ENCODE assay signal across 11 cellular contexts in genomic region chr1:228163776-228164534, GRCh38. TPM values are rescaled to one million over a fixed set of nuclear protein-coding genes. Genes with fewer than 3 reads are reported as not detected.
DNase-seq lines count a peak whose midpoint lies in the region; ATAC-seq, FAIRE-seq and TF ChIP-seq lines count a peak whose summit lies in the region.
"Had no signal": no experiment of that assay in that cellular context is flagged by ENCODE, and none has a peak within 500 bp of the region (broad histone marks: within the 10 kb centered on the region; RNA-seq: fewer than 3 reads in every experiment).

No MANE protein-coding gene starts in this region.

- H3K4me2 ChIP-seq in H1 (ENCODE audit: insufficient read depth in 1 of 2, low read depth in 2 of 2, low read length in 2 of 2) = no peak overlapping the region

- H2BK15ac ChIP-seq in H1 (ENCODE audit: low read length) = no peak overlapping the region

- H3K23me2 ChIP-seq in H1 (ENCODE audit: low read depth, low read length) = peaks cover 6% of the 10 kb centered on the region; the same call in 1 of the 2 replicates

- H3K27ac Mint-ChIP-seq in stimulated activated naive CD8-positive, alpha-beta T cell treated with anti-CD3 and anti-CD28 coated beads, Interleukin-15, Interleukin-2, amounts not matched to agents 100 ng/mL and 50 ng/mL, for 24 hours = peak overlapping the region; percentile 95
- H3K27ac Mint-ChIP-seq in natural killer cell treated with Interleukin-12 subunit alpha and Interleukin-12 subunit beta and Interleukin-15 and Interleukin-18, amount 100 ng/mL, for 72 hours = peak overlapping the region; percentile 60 to 87

- no peak for TF ChIP-seq RAD21 in H1 (IDR thresholded peaks at IDR 0.05 in 1 of 2, conservative IDR thresholded peaks at IDR 0.05 in 1 of 2; ENCODE audit: low read depth in 2 of 2, low read length in 2 of 2)

- no peaks in the 10 kb centered on the region for H3K27me3 Mint-ChIP-seq in stimulated activated naive CD8-positive, alpha-beta T cell treated with anti-CD3 and anti-CD28 coated beads, Interleukin-15, Interleukin-2, amounts not matched to agents 100 ng/mL and 50 ng/mL, for 24 hours
- no peaks in the 10 kb centered on the region for H3K27me3 Mint-ChIP-seq in natural killer cell treated with Interleukin-12 subunit alpha and Interleukin-12 subunit beta and Interleukin-15 and Interleukin-18, amount 100 ng/mL, for 72 hours

- peaks cover 0 to 12% (median 8%) of the 10 kb centered on the region in 4 experiments; a peak in 6 of 7 replicates for H3K4me1 ChIP-seq in H1 (replicated peaks in 1 of 4; ENCODE audit: control insufficient read depth in 3 of 4, insufficient read depth in 4 of 4, low read length in 3 of 4)

- no peak overlapping the region for H3K4ac ChIP-seq in H1 (replicated peaks; ENCODE audit: insufficient read length, low read depth, low read length)

- H3K4me3 ChIP-seq in H1 (ENCODE audit: extremely low read depth in 1 of 4, insufficient read depth in 2 of 4, low read depth in 3 of 4, low read length in 4 of 4) = no peak overlapping the region

- H3K36me3 ChIP-seq in H1 (ENCODE audit: control insufficient read depth in 2 of 4, insufficient read depth in 4 of 4, low read length in 3 of 4) = no peaks in the 10 kb centered on the region

- H4K5ac ChIP-seq in H1 (ENCODE audit: insufficient read length, low read depth, low read length) = no peak overlapping the region

- peaks cover 0 to 2% of the 10 kb centered on the region in 2 experiments for H4K20me1 ChIP-seq in H1 (replicated peaks in 1 of 2; ENCODE audit: control insufficient read depth in 1 of 2, insufficient read depth in 2 of 2, low read length in 2 of 2)

- POLR2A ChIA-PET in H1 (lab: Charles Lee; ENCODE audit: partially characterized antibody) = interaction anchor here (0.7 to 6.5 kb wide), 10 partner anchors 10 to 242 kb away, joined by 3 to 44 read pairs (median 5); partner anchors contain the start of genes ARF1 and GUK1

- TF ChIP-seq CTCF in H1 (IDR thresholded peaks at IDR 0.05; ENCODE audit: control extremely low read depth in 1 of 3, insufficient read depth in 1 of 3, low read depth in 1 of 3, low read length in 3 of 3) = no peak

- peaks cover 35% of the 10 kb centered on the region for H3K4me1 Mint-ChIP-seq in stimulated activated naive CD8-positive, alpha-beta T cell treated with anti-CD3 and anti-CD28 coated beads, Interleukin-15, Interleukin-2, amounts not matched to agents 100 ng/mL and 50 ng/mL, for 24 hours (ENCODE audit: low read depth)
- H3K4me1 Mint-ChIP-seq in natural killer cell treated with Interleukin-12 subunit alpha and Interleukin-12 subunit beta and Interleukin-15 and Interleukin-18, amount 100 ng/mL, for 72 hours (ENCODE audit: low read depth in 2 of 2) = peaks cover 20 to 30% of the 10 kb centered on the region in 2 donors

- H3K23ac ChIP-seq in H1 (ENCODE audit: insufficient read length) = no peak overlapping the region

- no peak overlapping the region for H2BK120ac ChIP-seq in H1 (replicated peaks; ENCODE audit: low read depth, low read length)

- H3K56ac ChIP-seq in H1 (replicated peaks; ENCODE audit: insufficient read length, low read depth, low read length) = no peak overlapping the region

- H3K9me3 Mint-ChIP-seq in stimulated activated naive CD8-positive, alpha-beta T cell treated with anti-CD3 and anti-CD28 coated beads, Interleukin-15, Interleukin-2, amounts not matched to agents 100 ng/mL and 50 ng/mL, for 24 hours = no peaks in the 10 kb centered on the region
- no peaks in the 10 kb centered on the region for H3K9me3 Mint-ChIP-seq in natural killer cell treated with Interleukin-12 subunit alpha and Interleukin-12 subunit beta and Interleukin-15 and Interleukin-18, amount 100 ng/mL, for 72 hours

- FAIRE-seq in H1 (lab: Jason Lieb, UNC) = no peak
- FAIRE-seq: islet of Langerhans had no signal

- H3K9me3 ChIP-seq in H1 (ENCODE audit: insufficient read depth in 2 of 2, low read depth in 1 of 2, low read length in 1 of 2) = no peaks in the 10 kb centered on the region

- no peak overlapping the region for H3K9ac ChIP-seq in H1 (replicated peaks in 1 of 4; ENCODE audit: extremely low read depth in 1 of 4, low read depth in 3 of 4, low read length in 3 of 4)

- DNase-seq in stimulated activated naive CD8-positive, alpha-beta T cell treated with anti-CD3 and anti-CD28 coated beads, Interleukin-15, Interleukin-2, amounts not matched to agents 100 U/mL and 50 U/mL, for 24 hours = no peak
- DNase-seq in H1 (ENCODE audit: low read depth in 1 of 2, low spot score in 2 of 2) (no peak), AG20443 (ENCODE audit: low spot score) (no peak), NCI-H510A treated with DMSO at 0.1 percent for 48 hours (lab: John Stamatoyannopoulos, UW) (no peak)
- DNase-seq in natural killer cell treated with Interleukin-12 subunit alpha and Interleukin-12 subunit beta and Interleukin-15 and Interleukin-18, amount 100 ng/mL, for 72 hours (ENCODE audit: low spot score) = no peak
- DNase-seq: activated CD8-positive, alpha-beta memory T cell treated with anti-CD3 and anti-CD28 coated beads, Interleukin-2, amount 50 U/mL, for 48 hours; NCI-H1105 had no signal

- no peak overlapping the region for H3K14ac ChIP-seq in H1 (ENCODE audit: insufficient read length)

- no peak overlapping the region; the same call in 1 of the 2 replicates for H2BK12ac ChIP-seq in H1 (ENCODE audit: low read depth, low read length)

- 0 out of 2 replicates have a peak overlapping the region, but pooled peaks have one; percentile 16 for H2BK5ac ChIP-seq in H1 (ENCODE audit: low read depth, low read length)

- H2BK20ac ChIP-seq in H1 (ENCODE audit: low read length) = no peak overlapping the region

- H4K91ac ChIP-seq in H1 (replicated peaks; ENCODE audit: insufficient read length, low read length) = no peak overlapping the region

- H2AFZ ChIP-seq in H1 (ENCODE audit: low read length) = no peak overlapping the region

- WGBS in H1 (ENCODE audit: extremely low coverage in 1 of 2, insufficient coverage in 1 of 2, insufficient read length in 1 of 2, insufficient replicate concordance in 2 of 2, low coverage in 1 of 2, low lambda C conversion rate in 2 of 2, missing lambda C conversion rate in 1 of 2), 2 experiments = 94% methylated on average over 11 of the region's 11 CpGs; no CpG with 5 or more reads in 1 of the 2 experiments

- no peak for TF ChIP-seq POLR2A in H1 (IDR thresholded peaks at IDR 0.05; ENCODE audit: control extremely low read depth in 1 of 2, low read depth in 2 of 2, low read length in 2 of 2)

- H3K27me3 ChIP-seq in H1 (replicated peaks in 1 of 4; ENCODE audit: control insufficient read depth in 3 of 4, extremely low read depth in 1 of 4, insufficient read depth in 3 of 4, low read length in 3 of 4) = peaks cover 0 to 3% (median 0%) of the 10 kb centered on the region in 4 experiments; a peak in 4 of 7 replicates

- TF ChIP-seq EP300 in H1 (IDR thresholded peaks at IDR 0.05; ENCODE audit: borderline replicate concordance in 1 of 2, low read depth in 2 of 2, low read length in 2 of 2) = no peak

- H3K27ac ChIP-seq in H1 (ENCODE audit: low read depth, low read length) = no peak overlapping the region

- H3K79me2 ChIP-seq in H1 (ENCODE audit: control insufficient read depth in 1 of 2, insufficient read depth in 2 of 2, low read length in 2 of 2) = peaks cover 0 to 19% of the 10 kb centered on the region in 2 experiments; a peak in 2 of 4 replicates

- peak overlapping the region; percentile 86 for H3K4me3 Mint-ChIP-seq in stimulated activated naive CD8-positive, alpha-beta T cell treated with anti-CD3 and anti-CD28 coated beads, Interleukin-15, Interleukin-2, amounts not matched to agents 100 ng/mL and 50 ng/mL, for 24 hours
- peak overlapping the region; percentile 89 for H3K4me3 Mint-ChIP-seq in natural killer cell treated with Interleukin-12 subunit alpha and Interleukin-12 subunit beta and Interleukin-15 and Interleukin-18, amount 100 ng/mL, for 72 hours

- no peak for ATAC-seq in stimulated activated naive CD8-positive, alpha-beta T cell treated with anti-CD3 and anti-CD28 coated beads, Interleukin-15, Interleukin-2, amounts not matched to agents 100 U/mL and 50 U/mL, for 24 hours
- no peak for ATAC-seq in natural killer cell treated with Interleukin-12 subunit alpha and Interleukin-12 subunit beta and Interleukin-15 and Interleukin-18, amount 100 ng/mL, for 72 hours
- ATAC-seq in GM18873 (IDR thresholded peaks at IDR 0.05; ENCODE audit: low FRiP score, unreplicated experiment) = no peak
- ATAC-seq in HG02840 (IDR thresholded peaks at IDR 0.05; ENCODE audit: low FRiP score, unreplicated experiment) = no peak

- no peaks in the 10 kb centered on the region for H3K36me3 Mint-ChIP-seq in stimulated activated naive CD8-positive, alpha-beta T cell treated with anti-CD3 and anti-CD28 coated beads, Interleukin-15, Interleukin-2, amounts not matched to agents 100 ng/mL and 50 ng/mL, for 24 hours (ENCODE audit: low read depth)
- no peaks in the 10 kb centered on the region for H3K36me3 Mint-ChIP-seq in natural killer cell treated with Interleukin-12 subunit alpha and Interleukin-12 subunit beta and Interleukin-15 and Interleukin-18, amount 100 ng/mL, for 72 hours

- peaks cover 2% of the 10 kb centered on the region; the same call in 1 of the 2 replicates for H3K79me1 ChIP-seq in H1 (ENCODE audit: low read depth, low read length)

- no peak overlapping the region; the same call in 1 of the 2 replicates for H4K8ac ChIP-seq in H1 (ENCODE audit: extremely low read depth, insufficient read depth, low read length)

- CTCF ChIA-PET in H1 (lab: Charles Lee; ENCODE audit: partially characterized antibody) = interaction anchor here (0.9 to 6.2 kb wide), 7 partner anchors 16 to 50 kb away, joined by 3 to 40 read pairs (median 5); partner anchors contain the start of gene GUK1

- H2AK5ac ChIP-seq in H1 (ENCODE audit: low read depth, low read length) = no peak overlapping the region

- H3K18ac ChIP-seq in H1 (ENCODE audit: extremely low read depth, low read length) = no peak overlapping the region

RNA-seq across cellular contexts. Expression of gene IBA57, which starts 1.6 kb away (rescaled TPM):
- 5.9 and 7.8 TPM in 2 replicates for total RNA-seq in H1 (2021; fragmentation: NEBNext Ultra II Directional; extraction: Animal tissue kit (Norgen Biotek cat#: 25700))
- polyA plus RNA-seq in H1 (2011; rRNA removed) = 2.6 and 5.3 TPM in 2 replicates
- polyA plus RNA-seq in H1 (2011; cell fraction: cytosol; rRNA removed) = 4.6 TPM
- 7.1 TPM for polyA plus RNA-seq in H1 (2011; cell fraction: nucleus; rRNA removed)
- polyA plus RNA-seq in H1 (2012, experiment 1 of 2) = 2.9 to 3.9 TPM (median 3.6 TPM) in 4 replicates
- polyA plus RNA-seq in H1 (2012, experiment 2 of 2) = 1.6 TPM
- 2.3 TPM for polyA plus RNA-seq in H1 (2013, experiment 1 of 2)
- 2.3 TPM for polyA plus RNA-seq in H1 (2013, experiment 2 of 2)
- polyA minus RNA-seq in H1 (2011; rRNA and poly(A)+ RNA removed) = 3.2 and 3.3 TPM in 2 replicates
- polyA minus RNA-seq in H1 (2011; cell fraction: cytosol; rRNA and poly(A)+ RNA removed) = 2.8 TPM
- polyA minus RNA-seq in H1 (2011; cell fraction: nucleus; rRNA and poly(A)+ RNA removed) = 8.4 TPM
- total RNA-seq in natural killer cell treated with Interleukin-12 subunit alpha and Interleukin-12 subunit beta and Interleukin-15 and Interleukin-18, amount 100 ng/mL, for 72 hours = 1 to 10 TPM; 6.8 to 7.9 TPM

RNA-seq across cellular contexts. Expression of gene GJC2, which starts 14.2 kb away (rescaled TPM):
- total RNA-seq in H1 (2021; fragmentation: NEBNext Ultra II Directional; extraction: Animal tissue kit (Norgen Biotek cat#: 25700)) = 0.54 and 0.55 TPM in 2 replicates
- 0.17 and 0.28 TPM in 2 replicates for polyA plus RNA-seq in H1 (2011; rRNA removed)
- 0.27 TPM for polyA plus RNA-seq in H1 (2011; cell fraction: cytosol; rRNA removed)
- 0.54 TPM for polyA plus RNA-seq in H1 (2011; cell fraction: nucleus; rRNA removed)
- polyA plus RNA-seq in H1 (2012, experiment 1 of 2) = 0.25 to 0.57 TPM (median 0.40 TPM) in 4 replicates
- polyA plus RNA-seq in H1 (2012, experiment 2 of 2) = 0.10 TPM
- 0.36 TPM for polyA plus RNA-seq in H1 (2013, experiment 1 of 2)
- polyA plus RNA-seq in H1 (2013, experiment 2 of 2) = 0.40 TPM
- polyA minus RNA-seq in H1 (2011; rRNA and poly(A)+ RNA removed) = 0.16 and 0.22 TPM in 2 replicates
- polyA minus RNA-seq in H1 (2011; cell fraction: cytosol; rRNA and poly(A)+ RNA removed) = not detected
- 0.60 TPM for polyA minus RNA-seq in H1 (2011; cell fraction: nucleus; rRNA and poly(A)+ RNA removed)
- 1 to 10 TPM; 2.1 to 2.2 TPM for total RNA-seq in natural killer cell treated with Interleukin-12 subunit alpha and Interleukin-12 subunit beta and Interleukin-15 and Interleukin-18, amount 100 ng/mL, for 72 hours

RNA-seq across cellular contexts. Expression of gene GUK1, which starts 23.9 kb away (rescaled TPM):
- total RNA-seq in H1 (2021; fragmentation: NEBNext Ultra II Directional; extraction: Animal tissue kit (Norgen Biotek cat#: 25700)) = 68.5 TPM in 2 replicates
- 182 and 183 TPM in 2 replicates for polyA plus RNA-seq in H1 (2011; rRNA removed)
- polyA plus RNA-seq in H1 (2011; cell fraction: cytosol; rRNA removed) = 167 TPM
- 249 TPM for polyA plus RNA-seq in H1 (2011; cell fraction: nucleus; rRNA removed)
- 36.2 to 105 TPM (median 94.7 TPM) in 4 replicates for polyA plus RNA-seq in H1 (2012, experiment 1 of 2)
- 106 TPM for polyA plus RNA-seq in H1 (2012, experiment 2 of 2)
- polyA plus RNA-seq in H1 (2013, experiment 1 of 2) = 97.5 TPM
- 90.9 TPM for polyA plus RNA-seq in H1 (2013, experiment 2 of 2)
- 25.4 and 32.8 TPM in 2 replicates for polyA minus RNA-seq in H1 (2011; rRNA and poly(A)+ RNA removed)
- polyA minus RNA-seq in H1 (2011; cell fraction: cytosol; rRNA and poly(A)+ RNA removed) = 33.8 TPM
- polyA minus RNA-seq in H1 (2011; cell fraction: nucleus; rRNA and poly(A)+ RNA removed) = 70.3 TPM
- 100 to 1,000 TPM; 296 to 329 TPM for total RNA-seq in natural killer cell treated with Interleukin-12 subunit alpha and Interleukin-12 subunit beta and Interleukin-15 and Interleukin-18, amount 100 ng/mL, for 72 hours

RNA-seq across cellular contexts. Expression of gene OBSCN, which starts 43.9 kb away (rescaled TPM):
- total RNA-seq in H1 (2021; fragmentation: NEBNext Ultra II Directional; extraction: Animal tissue kit (Norgen Biotek cat#: 25700)) = 21.0 and 28.4 TPM in 2 replicates
- polyA plus RNA-seq in H1 (2011; rRNA removed) = 7.5 and 10.1 TPM in 2 replicates
- 9.8 TPM for polyA plus RNA-seq in H1 (2011; cell fraction: cytosol; rRNA removed)
- polyA plus RNA-seq in H1 (2011; cell fraction: nucleus; rRNA removed) = 70.1 TPM
- polyA plus RNA-seq in H1 (2012, experiment 1 of 2) = 11.7 to 20.8 TPM (median 19.4 TPM) in 4 replicates
- polyA plus RNA-seq in H1 (2012, experiment 2 of 2) = 6.5 TPM
- 6.5 TPM for polyA plus RNA-seq in H1 (2013, experiment 1 of 2)
- 4.8 TPM for polyA plus RNA-seq in H1 (2013, experiment 2 of 2)
- polyA minus RNA-seq in H1 (2011; rRNA and poly(A)+ RNA removed) = 13.8 and 16.4 TPM in 2 replicates
- polyA minus RNA-seq in H1 (2011; cell fraction: cytosol; rRNA and poly(A)+ RNA removed) = 18.6 TPM
- 55.0 TPM for polyA minus RNA-seq in H1 (2011; cell fraction: nucleus; rRNA and poly(A)+ RNA removed)
- total RNA-seq in natural killer cell treated with Interleukin-12 subunit alpha and Interleukin-12 subunit beta and Interleukin-15 and Interleukin-18, amount 100 ng/mL, for 72 hours = 10 to 100 TPM in 1 of 2 donors, 1 to 10 TPM in 1; 6.4 to 12.3 TPM

RNA-seq across cellular contexts. Expression of gene MRPL55, which starts 54.9 kb away (rescaled TPM):
- total RNA-seq in H1 (2021; fragmentation: NEBNext Ultra II Directional; extraction: Animal tissue kit (Norgen Biotek cat#: 25700)) = 59.0 and 62.7 TPM in 2 replicates
- 244 and 249 TPM in 2 replicates for polyA plus RNA-seq in H1 (2011; rRNA removed)
- polyA plus RNA-seq in H1 (2011; cell fraction: cytosol; rRNA removed) = 186 TPM
- 157 TPM for polyA plus RNA-seq in H1 (2011; cell fraction: nucleus; rRNA removed)
- 31.0 to 91.5 TPM (median 85.9 TPM) in 4 replicates for polyA plus RNA-seq in H1 (2012, experiment 1 of 2)
- polyA plus RNA-seq in H1 (2012, experiment 2 of 2) = 110 TPM
- polyA plus RNA-seq in H1 (2013, experiment 1 of 2) = 72.3 TPM
- polyA plus RNA-seq in H1 (2013, experiment 2 of 2) = 69.2 TPM
- polyA minus RNA-seq in H1 (2011; rRNA and poly(A)+ RNA removed) = 30.6 and 36.8 TPM in 2 replicates
- 38.5 TPM for polyA minus RNA-seq in H1 (2011; cell fraction: cytosol; rRNA and poly(A)+ RNA removed)
- polyA minus RNA-seq in H1 (2011; cell fraction: nucleus; rRNA and poly(A)+ RNA removed) = 46.7 TPM
- 10 to 100 TPM; 42.5 to 68.8 TPM for total RNA-seq in natural killer cell treated with Interleukin-12 subunit alpha and Interleukin-12 subunit beta and Interleukin-15 and Interleukin-18, amount 100 ng/mL, for 72 hours
